Comparison of ENCODE assay signal across 1 cellular context in the genomic region with DNA sequence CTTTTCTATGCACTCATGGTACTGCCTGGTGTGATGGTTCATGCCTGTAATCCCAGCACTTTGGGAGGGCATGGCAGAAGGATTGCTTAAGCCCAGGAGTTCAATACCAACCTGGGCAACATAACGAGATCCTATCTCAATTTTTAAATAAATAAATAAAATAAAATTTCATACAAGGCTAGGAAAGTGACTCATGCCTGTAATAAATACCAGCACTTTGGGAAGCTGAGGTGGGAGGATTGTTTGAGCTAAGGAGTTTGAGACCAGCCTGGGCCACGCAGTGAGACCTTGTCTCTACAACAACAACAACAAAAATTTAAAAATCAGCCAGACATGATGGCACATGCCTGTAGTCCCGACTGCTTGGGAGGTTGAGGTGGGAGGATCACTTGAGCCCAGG.
TF ChIP-seq lines count a peak whose summit lies in the region.

No MANE protein-coding gene starts in this region.

TF ChIP-seq in SK-N-SH, 30 proteins besides CTCF, POLR2A, EP300 and RAD21 (continued from another document):
- TF ChIP-seq, protein P1, sequence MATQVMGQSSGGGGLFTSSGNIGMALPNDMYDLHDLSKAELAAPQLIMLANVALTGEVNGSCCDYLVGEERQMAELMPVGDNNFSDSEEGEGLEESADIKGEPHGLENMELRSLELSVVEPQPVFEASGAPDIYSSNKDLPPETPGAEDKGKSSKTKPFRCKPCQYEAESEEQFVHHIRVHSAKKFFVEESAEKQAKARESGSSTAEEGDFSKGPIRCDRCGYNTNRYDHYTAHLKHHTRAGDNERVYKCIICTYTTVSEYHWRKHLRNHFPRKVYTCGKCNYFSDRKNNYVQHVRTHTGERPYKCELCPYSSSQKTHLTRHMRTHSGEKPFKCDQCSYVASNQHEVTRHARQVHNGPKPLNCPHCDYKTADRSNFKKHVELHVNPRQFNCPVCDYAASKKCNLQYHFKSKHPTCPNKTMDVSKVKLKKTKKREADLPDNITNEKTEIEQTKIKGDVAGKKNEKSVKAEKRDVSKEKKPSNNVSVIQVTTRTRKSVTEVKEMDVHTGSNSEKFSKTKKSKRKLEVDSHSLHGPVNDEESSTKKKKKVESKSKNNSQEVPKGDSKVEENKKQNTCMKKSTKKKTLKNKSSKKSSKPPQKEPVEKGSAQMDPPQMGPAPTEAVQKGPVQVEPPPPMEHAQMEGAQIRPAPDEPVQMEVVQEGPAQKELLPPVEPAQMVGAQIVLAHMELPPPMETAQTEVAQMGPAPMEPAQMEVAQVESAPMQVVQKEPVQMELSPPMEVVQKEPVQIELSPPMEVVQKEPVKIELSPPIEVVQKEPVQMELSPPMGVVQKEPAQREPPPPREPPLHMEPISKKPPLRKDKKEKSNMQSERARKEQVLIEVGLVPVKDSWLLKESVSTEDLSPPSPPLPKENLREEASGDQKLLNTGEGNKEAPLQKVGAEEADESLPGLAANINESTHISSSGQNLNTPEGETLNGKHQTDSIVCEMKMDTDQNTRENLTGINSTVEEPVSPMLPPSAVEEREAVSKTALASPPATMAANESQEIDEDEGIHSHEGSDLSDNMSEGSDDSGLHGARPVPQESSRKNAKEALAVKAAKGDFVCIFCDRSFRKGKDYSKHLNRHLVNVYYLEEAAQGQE (IDR thresholded peaks at IDR 0.05; ENCODE audit: low read depth, low read length) = no peak
- no peak for TF ChIP-seq ELF1 (IDR thresholded peaks at IDR 0.05)
- TF ChIP-seq TCF12 (IDR thresholded peaks at IDR 0.05) = peak; percentile 7; the same call in 1 of the 2 replicates
